In the genomic region with DNA sequence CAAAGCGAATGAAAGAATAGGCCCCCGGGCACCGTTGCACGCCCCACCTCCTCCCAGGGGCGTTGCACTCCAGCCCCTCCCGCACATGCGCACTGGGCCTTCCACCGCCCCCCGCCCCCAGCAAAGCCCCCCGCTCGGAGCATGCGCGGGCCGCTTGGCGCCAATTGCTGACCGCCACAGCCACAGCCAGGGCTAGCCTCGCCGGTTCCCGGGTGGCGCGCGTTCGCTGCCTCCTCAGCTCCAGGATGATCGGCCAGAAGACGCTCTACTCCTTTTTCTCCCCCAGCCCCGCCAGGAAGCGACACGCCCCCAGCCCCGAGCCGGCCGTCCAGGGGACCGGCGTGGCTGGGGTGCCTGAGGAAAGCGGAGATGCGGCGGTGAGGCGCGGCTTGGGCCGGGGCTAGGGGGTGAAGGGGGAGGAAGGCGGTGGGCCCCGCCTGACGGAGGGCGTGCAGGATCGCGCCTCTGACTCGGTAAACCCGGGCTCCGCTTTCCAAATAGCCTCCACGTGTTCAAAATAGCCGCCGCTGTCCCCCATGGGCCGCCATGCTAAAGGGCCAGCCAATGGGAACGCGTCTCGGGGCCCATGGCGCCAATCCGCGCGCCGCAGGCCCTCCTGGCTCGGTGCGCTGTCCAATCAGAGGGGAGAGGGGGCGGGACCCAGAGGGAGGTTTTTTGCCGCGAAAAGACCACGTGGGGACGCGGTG, we compare ENCODE assay signal across 1 cellular context.
TF ChIP-seq lines count a peak whose summit lies in the region.

TSS of gene UNG (plus strand) at position 163 of the 707 bp plus-strand sequence. CDS start at position 246, 83 bp downstream.

TF ChIP-seq in HEK293, 187 proteins besides CTCF, POLR2A, EP300 and RAD21 (continued from another document and continues in another):
- TF ChIP-seq ZNF335 (tag by site-specific recombination; conservative IDR thresholded peaks at IDR 0.05) (peak; percentile 92), BCL11B (tag by site-specific recombination; IDR thresholded peaks at IDR 0.05; ENCODE audit: low read depth) (no peak), ZFP3 (tag by site-specific recombination; IDR thresholded peaks at IDR 0.05; ENCODE audit: low read depth) (no peak), ZNF777 (tag by site-specific recombination; IDR thresholded peaks at IDR 0.05; ENCODE audit: borderline replicate concordance) (peak; percentile 65; the same call in 1 of the 2 replicates), MEIS1 (CRISPR knock-in tag; IDR thresholded peaks at IDR 0.05; ENCODE audit: borderline replicate concordance) (no peak), SALL2 (tag by site-specific recombination; IDR thresholded peaks at IDR 0.05; ENCODE audit: borderline replicate concordance) (no peak; the same call in 1 of the 2 replicates), ZNF266 (tag by site-specific recombination; IDR thresholded peaks at IDR 0.05; ENCODE audit: low read depth) (no peak), ZNF514 (tag by site-specific recombination; IDR thresholded peaks at IDR 0.05) (no peak), ZNF596 (tag by site-specific recombination; IDR thresholded peaks at IDR 0.05) (no peak), ZNF311 (tag by site-specific recombination; IDR thresholded peaks at IDR 0.05; ENCODE audit: borderline replicate concordance) (no peak), ZBTB20 (tag by site-specific recombination; IDR thresholded peaks at IDR 0.05) (peak; percentile 97), ZFP41 (tag by site-specific recombination; IDR thresholded peaks at IDR 0.05; ENCODE audit: borderline replicate concordance) (no peak), ZNF114 (tag by site-specific recombination; IDR thresholded peaks at IDR 0.05) (no peak), ZNF785 (tag by site-specific recombination; IDR thresholded peaks at IDR 0.05) (no peak), ZNF423 (tag by site-specific recombination; IDR thresholded peaks at IDR 0.05) (no peak), ZNF48 (tag by site-specific recombination; IDR thresholded peaks at IDR 0.05) (no peak), OSR2 (tag by site-specific recombination; IDR thresholded peaks at IDR 0.05) (no peak), ZXDB (tag by site-specific recombination; IDR thresholded peaks at IDR 0.05) (0 out of 2 replicates have a peak, but pooled peaks have one; percentile 62), ZNF555 (tag by site-specific recombination; conservative IDR thresholded peaks at IDR 0.05) (no peak), ZNF600 (tag by site-specific recombination; IDR thresholded peaks at IDR 0.05) (no peak), ZNF624 (tag by site-specific recombination; IDR thresholded peaks at IDR 0.05) (no peak), ZBTB44 (tag by site-specific recombination; IDR thresholded peaks at IDR 0.05) (no peak), ZNF513 (tag by site-specific recombination; IDR thresholded peaks at IDR 0.05) (no peak), ZNF175 (tag by site-specific recombination; IDR thresholded peaks at IDR 0.05) (no peak), ZFP69B (tag by site-specific recombination; IDR thresholded peaks at IDR 0.05) (peak; percentile 95), YY1 (tag by site-specific recombination; IDR thresholded peaks at IDR 0.05) (peak; percentile 65; the same call in 1 of the 2 replicates), ZNF184 (tag by site-specific recombination; IDR thresholded peaks at IDR 0.05) (0 out of 2 replicates have a peak, but pooled peaks have one; percentile 26), ZSCAN18 (tag by site-specific recombination; IDR thresholded peaks at IDR 0.05) (0 out of 2 replicates have a peak, but pooled peaks have one; percentile 10), ZNF837 (tag by site-specific recombination; IDR thresholded peaks at IDR 0.05) (no peak), ZNF416 (tag by site-specific recombination; IDR thresholded peaks at IDR 0.05) (no peak), ZNF174 (tag by site-specific recombination; IDR thresholded peaks at IDR 0.05) (no peak), GLI4 (tag by site-specific recombination; IDR thresholded peaks at IDR 0.05) (no peak), ZBTB6 (tag by site-specific recombination; IDR thresholded peaks at IDR 0.05) (0 out of 2 replicates have a peak, but pooled peaks have one; percentile 28), SCRT1 (tag by site-specific recombination; IDR thresholded peaks at IDR 0.05; ENCODE audit: borderline replicate concordance) (no peak), BCL11A (tag by site-specific recombination; IDR thresholded peaks at IDR 0.05; ENCODE audit: low read depth) (no peak), ZNF518A (tag by site-specific recombination; conservative IDR thresholded peaks at IDR 0.05; ENCODE audit: low read depth) (no peak), ZBTB21 (tag by site-specific recombination; IDR thresholded peaks at IDR 0.05) (peak; percentile 13; the same call in 1 of the 2 replicates), KLF10 (tag by site-specific recombination; IDR thresholded peaks at IDR 0.05) (peak; percentile 68; the same call in 1 of the 2 replicates), REPIN1 (tag by site-specific recombination; IDR thresholded peaks at IDR 0.05; ENCODE audit: low read depth) (no peak), ZNF146 (tag by site-specific recombination; IDR thresholded peaks at IDR 0.05) (no peak), ZNF394 (tag by site-specific recombination; IDR thresholded peaks at IDR 0.05; ENCODE audit: borderline replicate concordance) (peak; percentile 23; the same call in 1 of the 2 replicates), GFI1B (tag by site-specific recombination; IDR thresholded peaks at IDR 0.05) (no peak), YY2 (tag by site-specific recombination; IDR thresholded peaks at IDR 0.05) (peak; percentile 85), ZNF169 (tag by site-specific recombination; IDR thresholded peaks at IDR 0.05) (no peak)
- TF ChIP-seq, protein P1, sequence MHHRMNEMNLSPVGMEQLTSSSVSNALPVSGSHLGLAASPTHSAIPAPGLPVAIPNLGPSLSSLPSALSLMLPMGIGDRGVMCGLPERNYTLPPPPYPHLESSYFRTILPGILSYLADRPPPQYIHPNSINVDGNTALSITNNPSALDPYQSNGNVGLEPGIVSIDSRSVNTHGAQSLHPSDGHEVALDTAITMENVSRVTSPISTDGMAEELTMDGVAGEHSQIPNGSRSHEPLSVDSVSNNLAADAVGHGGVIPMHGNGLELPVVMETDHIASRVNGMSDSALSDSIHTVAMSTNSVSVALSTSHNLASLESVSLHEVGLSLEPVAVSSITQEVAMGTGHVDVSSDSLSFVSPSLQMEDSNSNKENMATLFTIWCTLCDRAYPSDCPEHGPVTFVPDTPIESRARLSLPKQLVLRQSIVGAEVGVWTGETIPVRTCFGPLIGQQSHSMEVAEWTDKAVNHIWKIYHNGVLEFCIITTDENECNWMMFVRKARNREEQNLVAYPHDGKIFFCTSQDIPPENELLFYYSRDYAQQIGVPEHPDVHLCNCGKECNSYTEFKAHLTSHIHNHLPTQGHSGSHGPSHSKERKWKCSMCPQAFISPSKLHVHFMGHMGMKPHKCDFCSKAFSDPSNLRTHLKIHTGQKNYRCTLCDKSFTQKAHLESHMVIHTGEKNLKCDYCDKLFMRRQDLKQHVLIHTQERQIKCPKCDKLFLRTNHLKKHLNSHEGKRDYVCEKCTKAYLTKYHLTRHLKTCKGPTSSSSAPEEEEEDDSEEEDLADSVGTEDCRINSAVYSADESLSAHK (tag by site-specific recombination; IDR thresholded peaks at IDR 0.05): no peak
- TF ChIP-seq, protein P2, sequence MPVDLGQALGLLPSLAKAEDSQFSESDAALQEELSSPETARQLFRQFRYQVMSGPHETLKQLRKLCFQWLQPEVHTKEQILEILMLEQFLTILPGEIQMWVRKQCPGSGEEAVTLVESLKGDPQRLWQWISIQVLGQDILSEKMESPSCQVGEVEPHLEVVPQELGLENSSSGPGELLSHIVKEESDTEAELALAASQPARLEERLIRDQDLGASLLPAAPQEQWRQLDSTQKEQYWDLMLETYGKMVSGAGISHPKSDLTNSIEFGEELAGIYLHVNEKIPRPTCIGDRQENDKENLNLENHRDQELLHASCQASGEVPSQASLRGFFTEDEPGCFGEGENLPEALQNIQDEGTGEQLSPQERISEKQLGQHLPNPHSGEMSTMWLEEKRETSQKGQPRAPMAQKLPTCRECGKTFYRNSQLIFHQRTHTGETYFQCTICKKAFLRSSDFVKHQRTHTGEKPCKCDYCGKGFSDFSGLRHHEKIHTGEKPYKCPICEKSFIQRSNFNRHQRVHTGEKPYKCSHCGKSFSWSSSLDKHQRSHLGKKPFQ (tag by site-specific recombination; IDR thresholded peaks at IDR 0.05): no peak
- TF ChIP-seq, protein P3, sequence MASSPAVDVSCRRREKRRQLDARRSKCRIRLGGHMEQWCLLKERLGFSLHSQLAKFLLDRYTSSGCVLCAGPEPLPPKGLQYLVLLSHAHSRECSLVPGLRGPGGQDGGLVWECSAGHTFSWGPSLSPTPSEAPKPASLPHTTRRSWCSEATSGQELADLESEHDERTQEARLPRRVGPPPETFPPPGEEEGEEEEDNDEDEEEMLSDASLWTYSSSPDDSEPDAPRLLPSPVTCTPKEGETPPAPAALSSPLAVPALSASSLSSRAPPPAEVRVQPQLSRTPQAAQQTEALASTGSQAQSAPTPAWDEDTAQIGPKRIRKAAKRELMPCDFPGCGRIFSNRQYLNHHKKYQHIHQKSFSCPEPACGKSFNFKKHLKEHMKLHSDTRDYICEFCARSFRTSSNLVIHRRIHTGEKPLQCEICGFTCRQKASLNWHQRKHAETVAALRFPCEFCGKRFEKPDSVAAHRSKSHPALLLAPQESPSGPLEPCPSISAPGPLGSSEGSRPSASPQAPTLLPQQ (tag by site-specific recombination; IDR thresholded peaks at IDR 0.05): peak; percentile 98
